In the genomic region with DNA sequence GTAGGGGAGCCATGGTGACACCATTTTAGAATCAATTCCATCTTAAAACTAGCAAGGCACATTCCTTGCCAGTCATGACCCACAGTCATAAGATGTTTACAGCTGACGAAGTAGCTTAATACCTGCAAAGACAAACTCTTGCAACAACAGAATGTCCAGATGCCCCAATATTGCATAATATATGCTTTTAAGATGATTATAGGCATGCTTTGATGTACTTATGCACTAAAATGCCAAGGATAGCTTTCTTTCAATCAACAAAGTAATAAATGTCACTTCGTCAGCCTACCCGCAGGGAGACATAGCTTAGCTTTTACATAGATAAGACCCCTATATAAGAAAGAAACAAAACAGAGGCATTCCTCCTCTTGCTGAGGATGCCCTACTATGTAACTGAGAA, we compare ENCODE assay signal across 24 cellular contexts. TPM values are rescaled to one million over a fixed set of nuclear protein-coding genes. Genes with fewer than 3 reads are reported as not detected.
DNase-seq lines count a peak whose midpoint lies in the region; ATAC-seq, FAIRE-seq and TF ChIP-seq lines count a peak whose summit lies in the region.
"Had no signal": no experiment of that assay in that cellular context is flagged by ENCODE, and none has a peak within 500 bp of the region (broad histone marks: within the 10 kb centered on the region; RNA-seq: fewer than 3 reads in every experiment).

No MANE protein-coding gene starts in this region.

- peaks cover 24% of the 10 kb centered on the region for H3K4me1 ChIP-seq in Caco-2
- no peaks in the 10 kb centered on the region for H3K4me1 ChIP-seq in osteoblast (ENCODE audit: insufficient read depth, low read length)
- H3K4me1 ChIP-seq: SJSA1 had no signal

- H3K27ac Mint-ChIP-seq in Caco-2 (ENCODE audit: unreplicated experiment), result peak overlapping the region; percentile 46

- CTCF ChIA-PET in Caco-2 (lab: Charles Lee), result interaction anchor here (0.6 to 1.2 kb wide), 3 partner anchors 13 to 34 kb away, joined by 3 to 9 read pairs (median 3); no protein-coding TSS in a partner anchor

- POLR2A ChIA-PET in Caco-2 (lab: Charles Lee), result interaction anchor here (1.0 to 1.1 kb wide), 3 partner anchors 27 to 38 kb away, joined by 3 read pairs; partner anchors contain the start of gene ACSS1

- H3K27ac ChIP-seq in angular gyrus (ENCODE audit: low read depth, low read length), result peak overlapping the region; percentile 94
- peak overlapping the region; percentile 71 to 99 (median 97) for H3K27ac ChIP-seq in dorsolateral prefrontal cortex
- H3K27ac ChIP-seq in osteoblast (ENCODE audit: low read depth, low read length), result no peak overlapping the region
- H3K27ac ChIP-seq: PC-9, SJSA1 had no signal

- H3K9me3 ChIP-seq in Caco-2, result no peaks in the 10 kb centered on the region
- H3K9me3 ChIP-seq in osteoblast (ENCODE audit: low read depth, low read length), result no peaks in the 10 kb centered on the region
- H3K9me3 ChIP-seq: BLaER1, MG63, SJSA1 had no signal

- no peaks in the 10 kb centered on the region for H3K9me3 Mint-ChIP-seq in Caco-2 (ENCODE audit: unreplicated experiment)
- H3K9me3 Mint-ChIP-seq: CD4-positive, CD25-positive, alpha-beta regulatory T cell had no signal

- no peak overlapping the region for H3K4me3 ChIP-seq in Caco-2 (ENCODE audit: low read depth, low read length)
- H3K4me3 ChIP-seq in dorsolateral prefrontal cortex, result no peak overlapping the region
- no peak overlapping the region for H3K4me3 ChIP-seq in osteoblast (ENCODE audit: insufficient read depth, low read length)
- H3K4me3 ChIP-seq: BLaER1, MG63, PC-9, SJSA1 had no signal

- H2AFZ ChIP-seq in osteoblast (ENCODE audit: low read length), result no peak overlapping the region
- H2AFZ ChIP-seq: PC-9 had no signal

- H3K36me3 ChIP-seq in Caco-2 (ENCODE audit: control insufficient read depth, insufficient read depth, low read length) (no peaks in the 10 kb centered on the region; the same call in 1 of the 2 replicates), osteoblast (ENCODE audit: insufficient read depth, low read length) (no peaks in the 10 kb centered on the region)
- H3K36me3 ChIP-seq: MG63, SJSA1 had no signal

- intact Hi-C loops in Caco-2 (cut with micrococcal nuclease; ENCODE audit: unreplicated experiment), result loop anchor here (1.0 to 2.0 kb wide), 2 partner anchors 14 to 34 kb away; no protein-coding TSS in a partner anchor
- intact Hi-C loops in dorsolateral prefrontal cortex (cut with DNase I), result loop anchor here in 1 of 2 donors (2.0 kb wide), 1 partner anchor 34 kb away; no protein-coding TSS in a partner anchor
- intact Hi-C loops in sciatic nerve (cut with DNase I), result loop anchor here (5.0 kb wide), 1 partner anchor 34 kb away; no protein-coding TSS in a partner anchor

- H3K27me3 ChIP-seq in Caco-2 (replicated peaks; ENCODE audit: control insufficient read depth, insufficient read depth, low read length) (no peaks in the 10 kb centered on the region), dorsolateral prefrontal cortex (no peaks in the 10 kb centered on the region), osteoblast (ENCODE audit: insufficient read depth, low read length) (peaks cover 3% of the 10 kb centered on the region)
- H3K27me3 ChIP-seq: BLaER1, MG63, SJSA1 had no signal

- no peaks in the 10 kb centered on the region for H3K79me2 ChIP-seq in osteoblast (ENCODE audit: insufficient read depth, low read length)

- no TSS peak for BruUV-seq in Caco-2 (replicated peaks; lab: Mats Ljungman, UMichigan)

- H3K4me3 Mint-ChIP-seq in Caco-2 (ENCODE audit: unreplicated experiment), result no peak overlapping the region
- H3K4me3 Mint-ChIP-seq: CD4-positive, CD25-positive, alpha-beta regulatory T cell had no signal

- no peak overlapping the region for H3K4me2 ChIP-seq in osteoblast (ENCODE audit: insufficient read depth, low read length)
- H3K4me2 ChIP-seq: BLaER1, PC-9 had no signal

- H3K4me1 Mint-ChIP-seq in Caco-2 (ENCODE audit: low read depth, unreplicated experiment), result peaks cover 5% of the 10 kb centered on the region

- H3K36me3 Mint-ChIP-seq in Caco-2 (ENCODE audit: insufficient read depth, unreplicated experiment), result peaks cover 46% of the 10 kb centered on the region

- ATAC-seq in sciatic nerve, result no peak
- ATAC-seq: Right ventricle myocardium inferior had no signal

- no peak for TF ChIP-seq POLR2A in H54 (IDR thresholded peaks at IDR 0.05; ENCODE audit: low read depth, low read length)

- H3K27me3 Mint-ChIP-seq in Caco-2 (ENCODE audit: insufficient read depth, unreplicated experiment), result no peaks in the 10 kb centered on the region
- H3K27me3 Mint-ChIP-seq: CD4-positive, CD25-positive, alpha-beta regulatory T cell had no signal

- DNase-seq in Caco-2 (peak in 1 of 2 experiments; percentile 61), dorsolateral prefrontal cortex (no peak), osteoblast (ENCODE audit: insufficient read length, low spot score, missing footprints) (peak; percentile 45), H54 (ENCODE audit: insufficient read length, low spot score) (no peak), sciatic nerve (ENCODE audit: low spot score) (no peak), NCI-H345 (lab: John Stamatoyannopoulos, UW) (no peak), UCSD-AML1 (lab: John Stamatoyannopoulos, UW; ENCODE audit: unreplicated experiment) (no peak)
- DNase-seq: CD4-positive, CD25-positive, alpha-beta regulatory T cell; KBM-7; MG63; NCI-H2029; NCI-H446 treated with DMSO at 0.1 percent for 48 hours; NCI-H526 treated with DMSO at 0.1 percent for 48 hours; PC-9 had no signal

- no peak for FAIRE-seq in H54 (lab: Jason Lieb, UNC)
- FAIRE-seq: A204.1, D721Med, GM19239, HTR-8/SVneo had no signal

- TF ChIP-seq CTCF in Caco-2 (IDR thresholded peaks at IDR 0.05; ENCODE audit: insufficient read depth in 1 of 2, low read depth in 1 of 2, low read length in 1 of 2, severe bottlenecking in 1 of 2, unreplicated experiment in 1 of 2), result no peak
- TF ChIP-seq CTCF in dorsolateral prefrontal cortex (IDR thresholded peaks at IDR 0.05 in 54 of 56, conservative IDR thresholded peaks at IDR 0.05 in 2 of 56; ENCODE audit: low read depth in 1 of 56, partially characterized antibody in 56 of 56), result no peak
- no peak for TF ChIP-seq CTCF in osteoblast (IDR thresholded peaks at IDR 0.05; ENCODE audit: extremely low read depth, low read depth, low read length)

- H4K20me1 ChIP-seq in osteoblast (ENCODE audit: insufficient read depth, low read length), result peaks cover 1% of the 10 kb centered on the region
- H4K20me1 ChIP-seq: BLaER1 had no signal

RNA-seq across cellular contexts. Expression of gene ACSS1, which starts 26.7 kb away (rescaled TPM):
- total RNA-seq in Caco-2 (2022), result 81.9 and 113 TPM in 2 replicates
- total RNA-seq in dorsolateral prefrontal cortex, result 100 to 1,000 TPM in 2 of 120 experiments, 10 to 100 TPM in 118; 18.5 to 154 (median 56.4) TPM
- 1.4 and 2.1 TPM in 2 replicates for total RNA-seq in osteoblast
- 27.4 TPM for total RNA-seq in sciatic nerve

RNA-seq across cellular contexts. Expression of gene APMAP, which starts 38.7 kb away (rescaled TPM):
- total RNA-seq in Caco-2 (2022), result 119 and 138 TPM in 2 replicates
- 100 to 1,000 TPM in 21 of 120 experiments, 10 to 100 TPM in 99; 43.1 to 113 (median 90.4) TPM for total RNA-seq in dorsolateral prefrontal cortex
- total RNA-seq in osteoblast, result 69.2 and 70.2 TPM in 2 replicates
- 47.3 TPM for total RNA-seq in sciatic nerve

RNA-seq across cellular contexts. Expression of gene VSX1, which starts 50.7 kb away (rescaled TPM):
- total RNA-seq in Caco-2 (2022) (not detected in 2 replicates), dorsolateral prefrontal cortex (10 to 100 TPM in 2 of 120 experiments, 1 to 10 TPM in 118; 1.2 to 12.1 (median 4.6) TPM), osteoblast (not detected in 2 replicates), sciatic nerve (not detected)
- total RNA-seq: CD4-positive, CD25-positive, alpha-beta regulatory T cell; H4; LHCN-M2; SJSA1 had no signal
